2 cellular contexts compared by ENCODE assay signal in genomic region chr15:79914728-79915127, GRCh38.
TF ChIP-seq lines count a peak whose summit lies in the region.

No MANE protein-coding gene starts in this region.

TF ChIP-seq in A549, 52 proteins besides CTCF, POLR2A, EP300 and RAD21:
- TF ChIP-seq CBX8 (IDR thresholded peaks at IDR 0.05) (no peak), ATOH8 (CRISPR knock-in tag; IDR thresholded peaks at IDR 0.05; ENCODE audit: low read depth) (no peak), KDM1A (IDR thresholded peaks at IDR 0.05; ENCODE audit: low read depth) (no peak), HOXA7 (CRISPR knock-in tag; IDR thresholded peaks at IDR 0.05) (no peak), MYC (IDR thresholded peaks at IDR 0.05; ENCODE audit: borderline replicate concordance, low read length) (no peak), RARB (CRISPR knock-in tag; IDR thresholded peaks at IDR 0.05) (no peak), CHD4 (IDR thresholded peaks at IDR 0.05; ENCODE audit: borderline replicate concordance) (no peak), KDM5A (IDR thresholded peaks at IDR 0.05) (no peak), MAZ (IDR thresholded peaks at IDR 0.05; ENCODE audit: borderline replicate concordance, low read depth, low read length) (no peak), FOXS1 (CRISPR knock-in tag; IDR thresholded peaks at IDR 0.05) (no peak), CEBPB (IDR thresholded peaks at IDR 0.05) (no peak), BCL3 (IDR thresholded peaks at IDR 0.05) (no peak), RFX5 (IDR thresholded peaks at IDR 0.05) (no peak), GATA3 (IDR thresholded peaks at IDR 0.05; ENCODE audit: borderline replicate concordance) (no peak), ZSCAN20 (CRISPR knock-in tag; IDR thresholded peaks at IDR 0.05) (no peak)
- TF ChIP-seq, protein P1, sequence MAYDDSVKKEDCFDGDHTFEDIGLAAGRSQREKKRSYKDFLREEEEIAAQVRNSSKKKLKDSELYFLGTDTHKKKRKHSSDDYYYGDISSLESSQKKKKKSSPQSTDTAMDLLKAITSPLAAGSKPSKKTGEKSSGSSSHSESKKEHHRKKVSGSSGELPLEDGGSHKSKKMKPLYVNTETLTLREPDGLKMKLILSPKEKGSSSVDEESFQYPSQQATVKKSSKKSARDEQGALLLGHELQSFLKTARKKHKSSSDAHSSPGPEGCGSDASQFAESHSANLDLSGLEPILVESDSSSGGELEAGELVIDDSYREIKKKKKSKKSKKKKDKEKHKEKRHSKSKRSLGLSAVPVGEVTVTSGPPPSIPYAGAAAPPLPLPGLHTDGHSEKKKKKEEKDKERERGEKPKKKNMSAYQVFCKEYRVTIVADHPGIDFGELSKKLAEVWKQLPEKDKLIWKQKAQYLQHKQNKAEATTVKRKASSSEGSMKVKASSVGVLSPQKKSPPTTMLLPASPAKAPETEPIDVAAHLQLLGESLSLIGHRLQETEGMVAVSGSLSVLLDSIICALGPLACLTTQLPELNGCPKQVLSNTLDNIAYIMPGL (CRISPR knock-in tag; IDR thresholded peaks at IDR 0.05; ENCODE audit: borderline replicate concordance): no peak

TF ChIP-seq in GM12878, 131 proteins besides CTCF, POLR2A, EP300 and RAD21:
- TF ChIP-seq ZNF24 (IDR thresholded peaks at IDR 0.05): no peak
- TF ChIP-seq HDAC6 (IDR thresholded peaks at IDR 0.05; ENCODE audit: unreplicated experiment): no peak
- no peak for TF ChIP-seq BACH1 (IDR thresholded peaks at IDR 0.05; ENCODE audit: borderline replicate concordance)
- no peak for TF ChIP-seq ZBTB11 (CRISPR knock-in tag; IDR thresholded peaks at IDR 0.05)
- no peak for TF ChIP-seq NR2F1 (conservative IDR thresholded peaks at IDR 0.05)
- TF ChIP-seq, protein P2, sequence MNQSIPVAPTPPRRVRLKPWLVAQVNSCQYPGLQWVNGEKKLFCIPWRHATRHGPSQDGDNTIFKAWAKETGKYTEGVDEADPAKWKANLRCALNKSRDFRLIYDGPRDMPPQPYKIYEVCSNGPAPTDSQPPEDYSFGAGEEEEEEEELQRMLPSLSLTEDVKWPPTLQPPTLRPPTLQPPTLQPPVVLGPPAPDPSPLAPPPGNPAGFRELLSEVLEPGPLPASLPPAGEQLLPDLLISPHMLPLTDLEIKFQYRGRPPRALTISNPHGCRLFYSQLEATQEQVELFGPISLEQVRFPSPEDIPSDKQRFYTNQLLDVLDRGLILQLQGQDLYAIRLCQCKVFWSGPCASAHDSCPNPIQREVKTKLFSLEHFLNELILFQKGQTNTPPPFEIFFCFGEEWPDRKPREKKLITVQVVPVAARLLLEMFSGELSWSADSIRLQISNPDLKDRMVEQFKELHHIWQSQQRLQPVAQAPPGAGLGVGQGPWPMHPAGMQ (IDR thresholded peaks at IDR 0.05; ENCODE audit: borderline replicate concordance): no peak
- TF ChIP-seq SREBF1 (IDR thresholded peaks at IDR 0.05; ENCODE audit: low read length): no peak
- no peak for TF ChIP-seq ESRRA (IDR thresholded peaks at IDR 0.05; ENCODE audit: low read length)
- TF ChIP-seq HCFC1 (IDR thresholded peaks at IDR 0.05; ENCODE audit: low read length): no peak
- TF ChIP-seq PRDM15 (CRISPR knock-in tag; IDR thresholded peaks at IDR 0.05): no peak
- TF ChIP-seq SUPT20H (IDR thresholded peaks at IDR 0.05; ENCODE audit: borderline replicate concordance, control insufficient read depth, low read depth, low read length): no peak
- no peak for TF ChIP-seq NR2C2 (IDR thresholded peaks at IDR 0.05; ENCODE audit: borderline replicate concordance, control insufficient read depth, insufficient read length, low read depth)
- TF ChIP-seq CBX3 (IDR thresholded peaks at IDR 0.05; ENCODE audit: borderline replicate concordance, low read depth): no peak
- TF ChIP-seq RELB (IDR thresholded peaks at IDR 0.05; ENCODE audit: low read depth): no peak
- no peak for TF ChIP-seq IKZF2 (IDR thresholded peaks at IDR 0.05)
- TF ChIP-seq CBFB (IDR thresholded peaks at IDR 0.05; ENCODE audit: low read depth): no peak
